ENCODE assay signal across 8 cellular contexts in genomic region chr6:4281341-4282293, GRCh38.
DNase-seq lines count a peak whose midpoint lies in the region; ATAC-seq, FAIRE-seq and TF ChIP-seq lines count a peak whose summit lies in the region.

No MANE protein-coding gene starts in this region.

- TF ChIP-seq RAD21 in K562 (CRISPR knock-in tag; conservative IDR thresholded peaks at IDR 0.05 in 1 of 2, IDR thresholded peaks at IDR 0.05 in 1 of 2) = peak; percentile 63 to 72

- H3K27ac Mint-ChIP-seq in activated naive CD4-positive, alpha-beta T cell treated with anti-CD3 and anti-CD28 coated beads for 36 hours = no peak overlapping the region

- H3K4me2 ChIP-seq in K562 (ENCODE audit: insufficient read depth, low read length) = no peak overlapping the region

- H3K27me3 Mint-ChIP-seq in activated naive CD4-positive, alpha-beta T cell treated with anti-CD3 and anti-CD28 coated beads for 36 hours (ENCODE audit: low read depth) = peaks cover 38% of the 10 kb centered on the region

- H3K4me1 Mint-ChIP-seq in activated naive CD4-positive, alpha-beta T cell treated with anti-CD3 and anti-CD28 coated beads for 36 hours (ENCODE audit: low read depth) = peaks cover 7% of the 10 kb centered on the region

- CTCF ChIA-PET in activated naive CD4-positive, alpha-beta T cell treated with anti-CD3 and anti-CD28 coated beads for 36 hours (lab: Charles Lee) = interaction anchor here (0.8 kb wide), 1 partner anchor 567 kb away, joined by 4 read pairs; no protein-coding TSS in a partner anchor
- CTCF ChIA-PET in K562 (lab: Yijun Ruan, JAX; ENCODE audit: low intra/inter-chr PET ratio) = no interaction called here

- no peak for TF ChIP-seq EP300 in K562 (IDR thresholded peaks at IDR 0.05; ENCODE audit: low read length)

- 8% methylated on average over 46 of the region's 46 CpGs for WGBS in K562 (ENCODE audit: insufficient coverage, low coverage, missing lambda C conversion rate)

- H3K9ac ChIP-seq in K562 (ENCODE audit: insufficient read depth in 1 of 2, low read depth in 2 of 2, low read length in 2 of 2) = peak overlapping the region in 1 of 2 experiments; percentile 22; a peak in 1 of 4 replicates
- peak overlapping the region; percentile 58 to 74 (median 68) for H3K9ac ChIP-seq in skeletal muscle tissue (ENCODE audit: low read depth in 1 of 3, low read length in 3 of 3)

- peak; percentile 24 to 39 (median 31); a peak in 3 of 6 replicates for TF ChIP-seq CTCF in K562 (IDR thresholded peaks at IDR 0.05 in 2 of 3, conservative IDR thresholded peaks at IDR 0.05 in 1 of 3; ENCODE audit: insufficient read depth in 2 of 3, low read depth in 1 of 3, low read length in 3 of 3)

- H3K4me3 Mint-ChIP-seq in activated naive CD4-positive, alpha-beta T cell treated with anti-CD3 and anti-CD28 coated beads for 36 hours = peak overlapping the region; percentile 52

- in situ Hi-C loops in K562 (cut with MboI) = no loop called here

- BruUV-seq in K562 (replicated peaks; lab: Mats Ljungman, UMichigan) = no TSS peak

- FAIRE-seq in K562 (lab: Jason Lieb, UNC) = no peak

- POLR2A ChIA-PET in K562 (lab: Yijun Ruan, JAX) = interaction anchor here (0.6 kb wide), 2 partner anchors 9 to 1390 kb away, joined by 3 read pairs; no protein-coding TSS in a partner anchor

- H3K9me1 ChIP-seq in K562 (ENCODE audit: control insufficient read depth, insufficient read depth, low read length) = no peaks in the 10 kb centered on the region

- no peak overlapping the region for H3K4me3 ChIP-seq in K562
- peak overlapping the region; percentile 77 to 84 (median 81) for H3K4me3 ChIP-seq in skeletal muscle tissue (ENCODE audit: low read length in 3 of 3)

- H3K9me3 ChIP-seq in K562 (replicated peaks; ENCODE audit: control insufficient read depth, insufficient read depth, low read depth, low read length) (no peaks in the 10 kb centered on the region), skeletal muscle tissue (ENCODE audit: control insufficient read depth in 3 of 3, low read length in 3 of 3) (no peaks in the 10 kb centered on the region)

- peak; percentile 75 for DNase-seq in activated naive CD4-positive, alpha-beta T cell treated with anti-CD3 and anti-CD28 coated beads for 36 hours
- no peak for DNase-seq in activated naive CD4-positive, alpha-beta T cell (lab: John Stamatoyannopoulos, UW)
- DNase-seq in NCI-H2227 (lab: John Stamatoyannopoulos, UW; ENCODE audit: unreplicated experiment) (peak; percentile 69), K562 (ENCODE audit: extremely low read depth in 1 of 4, low spot score in 3 of 4) (no peak), iPS-NIHi11 (ENCODE audit: low spot score) (peak; percentile 73)

- no peak overlapping the region for H2AFZ ChIP-seq in K562 (ENCODE audit: low read depth, low read length)

- no peak for TF ChIP-seq POLR2A in K562 (conservative IDR thresholded peaks at IDR 0.05)

- H3K4me1 ChIP-seq in K562 (replicated peaks in 1 of 2; ENCODE audit: control insufficient read depth in 2 of 2, insufficient read depth in 2 of 2, low read length in 2 of 2) = peaks cover 0 to 5% of the 10 kb centered on the region in 2 experiments; a peak in 1 of 5 replicates
- peaks cover 7 to 10% (median 10%) of the 10 kb centered on the region in 3 donors for H3K4me1 ChIP-seq in skeletal muscle tissue (ENCODE audit: control insufficient read depth in 3 of 3, insufficient read depth in 3 of 3, low read length in 3 of 3)

- H3K36me3 Mint-ChIP-seq in activated naive CD4-positive, alpha-beta T cell treated with anti-CD3 and anti-CD28 coated beads for 36 hours (ENCODE audit: low read depth) = no peaks in the 10 kb centered on the region

- no peaks in the 10 kb centered on the region for H3K9me3 Mint-ChIP-seq in activated naive CD4-positive, alpha-beta T cell treated with anti-CD3 and anti-CD28 coated beads for 36 hours

- H3K27me3 ChIP-seq in K562 (ENCODE audit: control insufficient read depth in 2 of 2, insufficient read depth in 2 of 2, low read length in 2 of 2) = peaks cover 28 to 50% of the 10 kb centered on the region in 2 experiments
- H3K27me3 ChIP-seq in skeletal muscle tissue (ENCODE audit: control insufficient read depth in 3 of 3, insufficient read depth in 3 of 3, low read length in 3 of 3) = peaks cover 0 to 4% (median 0%) of the 10 kb centered on the region in 3 donors

- ATAC-seq in HG03039 (IDR thresholded peaks at IDR 0.05; ENCODE audit: unreplicated experiment) = peak; percentile 68
- peak; percentile 56 for ATAC-seq in K562
- ATAC-seq in GM19455 (IDR thresholded peaks at IDR 0.05; ENCODE audit: unreplicated experiment) = no peak

- no peaks in the 10 kb centered on the region for H3K79me2 ChIP-seq in K562 (ENCODE audit: control insufficient read depth, insufficient read depth, low read length)

- H3K36me3 ChIP-seq in K562 (ENCODE audit: control insufficient read depth, insufficient read depth, low read length) = no peaks in the 10 kb centered on the region
- H3K36me3 ChIP-seq in skeletal muscle tissue (ENCODE audit: control insufficient read depth in 3 of 3, insufficient read depth in 3 of 3, low read length in 3 of 3) = no peaks in the 10 kb centered on the region

- H3K27ac ChIP-seq in K562 (ENCODE audit: extremely low read depth, low read depth, low read length) = no peak overlapping the region
- H3K27ac ChIP-seq in skeletal muscle tissue (ENCODE audit: low read depth, low read length) = no peak overlapping the region

- intact Hi-C loops in activated naive CD4-positive, alpha-beta T cell treated with anti-CD3 and anti-CD28 coated beads for 36 hours (cut with micrococcal nuclease) = loop anchor here (2.0 to 10.0 kb wide), 2 partner anchors 655 to 753 kb away; no protein-coding TSS in a partner anchor
- intact Hi-C loops in K562 (cut with micrococcal nuclease) = no loop called here

- H4K20me1 ChIP-seq in K562 (replicated peaks; ENCODE audit: control insufficient read depth, insufficient read depth, low read length) = no peaks in the 10 kb centered on the region

TF ChIP-seq in K562, 482 proteins besides CTCF, POLR2A, EP300 and RAD21 (continues in another document):
- no peak for TF ChIP-seq ZNF695 (CRISPR knock-in tag; IDR thresholded peaks at IDR 0.05)
- no peak for TF ChIP-seq HNRNPL (IDR thresholded peaks at IDR 0.05; ENCODE audit: low read depth, low read length)
- no peak for TF ChIP-seq POLR2G (IDR thresholded peaks at IDR 0.05; ENCODE audit: low read depth, low read length)
- no peak for TF ChIP-seq KLF10 (CRISPR knock-in tag; IDR thresholded peaks at IDR 0.05)
- TF ChIP-seq ZNF778 (CRISPR knock-in tag; IDR thresholded peaks at IDR 0.05) = no peak
- no peak for TF ChIP-seq ZNF124 (CRISPR knock-in tag; IDR thresholded peaks at IDR 0.05)
- TF ChIP-seq TFAP4 (CRISPR knock-in tag; IDR thresholded peaks at IDR 0.05; ENCODE audit: borderline replicate concordance) = peak; percentile 51; the same call in 1 of the 2 replicates
- 0 out of 2 replicates have a peak, but pooled peaks have one; percentile 55 for TF ChIP-seq KAT7 (CRISPR knock-in tag; IDR thresholded peaks at IDR 0.05; ENCODE audit: borderline replicate concordance)
- TF ChIP-seq ZFPM2 (CRISPR knock-in tag; IDR thresholded peaks at IDR 0.05) = no peak
- TF ChIP-seq MEF2A (IDR thresholded peaks at IDR 0.05; ENCODE audit: control insufficient read depth, low read depth, low read length) = no peak
- TF ChIP-seq STAT6 (CRISPR knock-in tag; IDR thresholded peaks at IDR 0.05) = no peak
- no peak for TF ChIP-seq SRSF3 (IDR thresholded peaks at IDR 0.05; ENCODE audit: insufficient read depth, low read length)
- no peak for TF ChIP-seq RCOR1 (IDR thresholded peaks at IDR 0.05; ENCODE audit: borderline replicate concordance in 1 of 2, low read depth in 2 of 2, low read length in 2 of 2)
- no peak for TF ChIP-seq ASH1L (IDR thresholded peaks at IDR 0.05; ENCODE audit: borderline replicate concordance, low read depth, partially characterized antibody)
- TF ChIP-seq NEUROD1 (IDR thresholded peaks at IDR 0.05; ENCODE audit: borderline replicate concordance, low read depth, low read length, partially characterized antibody) = no peak
- TF ChIP-seq ZNF274 (IDR thresholded peaks at IDR 0.05; ENCODE audit: borderline replicate concordance, low read depth, low read length) = no peak
- no peak for TF ChIP-seq ZNF589 (CRISPR knock-in tag; IDR thresholded peaks at IDR 0.05; ENCODE audit: low read depth)
- no peak for TF ChIP-seq ZNF507 (tag; conservative IDR thresholded peaks at IDR 0.05)
- no peak for TF ChIP-seq RFX7 (CRISPR knock-in tag; IDR thresholded peaks at IDR 0.05)

Comparison
In these comparisons a context has a peak if more than half of its experiments do, and no peak if none do; other contexts are left out.
1. DNase-seq: peak in activated naive CD4-positive, alpha-beta T cell treated with anti-CD3 and anti-CD28 coated beads for 36 hours (single experiment), NCI-H2227 (single experiment) and iPS-NIHi11 (single experiment); none in activated naive CD4-positive, alpha-beta T cell (0 of 4) and K562 (0 of 4).